11 cellular contexts compared by ENCODE assay signal in genomic region chr15:83983634-83984458, GRCh38.
DNase-seq lines count a peak whose midpoint lies in the region; ATAC-seq and TF ChIP-seq lines count a peak whose summit lies in the region.
"Had no signal": no experiment of that assay in that cellular context is flagged by ENCODE, and none has a peak within 500 bp of the region (broad histone marks: within the 10 kb centered on the region; RNA-seq: fewer than 3 reads in every experiment).

No MANE protein-coding gene starts in this region.

- H3K18ac ChIP-seq in mesendoderm (ENCODE audit: low read length): no peak overlapping the region

- H3K9me3 ChIP-seq in sigmoid colon (no peaks in the 10 kb centered on the region), WERI-Rb-1 (ENCODE audit: severe bottlenecking) (no peaks in the 10 kb centered on the region)
- H3K9me3 ChIP-seq: adrenal gland had no signal

- H4K8ac ChIP-seq in mesendoderm (ENCODE audit: low read depth, low read length): no peak overlapping the region

- no peak for TF ChIP-seq CTCF in sigmoid colon (IDR thresholded peaks at IDR 0.05)
- TF ChIP-seq CTCF in WERI-Rb-1 (IDR thresholded peaks at IDR 0.05; ENCODE audit: low read depth, low read length): no peak

- no peak overlapping the region for H3K27ac ChIP-seq in mesendoderm (ENCODE audit: low read depth, low read length)
- peak overlapping the region in 1 of 4 donors; percentile 11 for H3K27ac ChIP-seq in sigmoid colon
- no peak overlapping the region for H3K27ac ChIP-seq in WERI-Rb-1
- H3K27ac ChIP-seq: adrenal gland had no signal

- H2BK120ac ChIP-seq in mesendoderm (ENCODE audit: low read depth, low read length): no peak overlapping the region

- no peak overlapping the region for H2BK5ac ChIP-seq in mesendoderm (ENCODE audit: low read length)

- no peak overlapping the region for H2AK5ac ChIP-seq in mesendoderm (ENCODE audit: low read length)

- no peak for TF ChIP-seq EP300 in sigmoid colon (IDR thresholded peaks at IDR 0.05)

- no peaks in the 10 kb centered on the region for H3K27me3 ChIP-seq in mesendoderm (ENCODE audit: insufficient read depth, low read length, poor library complexity)
- H3K27me3 ChIP-seq in sigmoid colon: no peaks in the 10 kb centered on the region
- no peaks in the 10 kb centered on the region for H3K27me3 ChIP-seq in WERI-Rb-1 (ENCODE audit: insufficient read depth, low read depth, severe bottlenecking)
- H3K27me3 ChIP-seq: adrenal gland had no signal

- H3K79me1 ChIP-seq in mesendoderm (ENCODE audit: low read length): no peaks in the 10 kb centered on the region

- no peak overlapping the region for H4K5ac ChIP-seq in mesendoderm (ENCODE audit: low read length)

- WGBS in mesendoderm (ENCODE audit: extremely low coverage, insufficient coverage, low lambda C conversion rate): no CpG with 5 or more reads among the region's 4 CpGs
- WGBS in sigmoid colon, 2 donors: 29 to 52% methylated on average over 4 of the region's 4 CpGs

- TF ChIP-seq POLR2A in sigmoid colon (IDR thresholded peaks at IDR 0.05): no peak

- no peak overlapping the region for H3K4me2 ChIP-seq in mesendoderm (ENCODE audit: low read length)

- DNase-seq in mesendoderm (peak; percentile 44), NOMO-1 treated with dmso at 0.1 percent for 144 hours (lab: John Stamatoyannopoulos, UW; ENCODE audit: unreplicated experiment) (no peak), sigmoid colon (no peak), WERI-Rb-1 (no peak), NCI-H128 (lab: John Stamatoyannopoulos, UW; ENCODE audit: unreplicated experiment) (no peak)
- DNase-seq: adrenal gland; NCI-H1436 treated with DMSO at 0.1 percent for 48 hours; stimulated activated CD4-positive, alpha-beta T cell treated with anti-CD3 and anti-CD28 coated beads, Interleukin-4, amount 100 ng/mL, for 1 hour had no signal

- no peaks in the 10 kb centered on the region for H3K36me3 ChIP-seq in mesendoderm (ENCODE audit: control insufficient read depth, insufficient read depth, low read length)
- H3K36me3 ChIP-seq in sigmoid colon: peaks cover 0 to 28% (median 0%) of the 10 kb centered on the region in 4 donors
- no peaks in the 10 kb centered on the region for H3K36me3 ChIP-seq in WERI-Rb-1
- H3K36me3 ChIP-seq: adrenal gland had no signal

- no peak overlapping the region for H3K56ac ChIP-seq in mesendoderm (ENCODE audit: low read length)

- H3K9ac ChIP-seq in mesendoderm (ENCODE audit: low read length): no peak overlapping the region

- H3K4me1 ChIP-seq in mesendoderm (ENCODE audit: control insufficient read depth, low read depth, low read length) (no peaks in the 10 kb centered on the region), sigmoid colon (peaks cover 0 to 12% (median 0%) of the 10 kb centered on the region in 4 donors)
- H3K4me1 ChIP-seq: adrenal gland had no signal

- ATAC-seq in GM19035 (IDR thresholded peaks at IDR 0.05; ENCODE audit: unreplicated experiment) (peak; percentile 91), HG02571 (IDR thresholded peaks at IDR 0.05; ENCODE audit: unreplicated experiment) (peak; percentile 74), HG03442 (IDR thresholded peaks at IDR 0.05; ENCODE audit: unreplicated experiment) (peak; percentile 67)

- H2BK15ac ChIP-seq in mesendoderm (replicated peaks; ENCODE audit: low read depth): no peak overlapping the region

- no peak overlapping the region for H3K4ac ChIP-seq in mesendoderm (ENCODE audit: low read depth, low read length)

- intact Hi-C loops in sigmoid colon (cut with DNase I): no loop called here

- H3K4me3 ChIP-seq in mesendoderm (ENCODE audit: low read length) (no peak overlapping the region), sigmoid colon (no peak overlapping the region), WERI-Rb-1 (ENCODE audit: low read depth, low read length) (no peak overlapping the region)
- H3K4me3 ChIP-seq: adrenal gland had no signal

- no peaks in the 10 kb centered on the region for H3K79me2 ChIP-seq in mesendoderm (ENCODE audit: control insufficient read depth, insufficient read depth, low read length)

- no peak overlapping the region for H3K23ac ChIP-seq in mesendoderm (ENCODE audit: low read length)
